In the genomic region with DNA sequence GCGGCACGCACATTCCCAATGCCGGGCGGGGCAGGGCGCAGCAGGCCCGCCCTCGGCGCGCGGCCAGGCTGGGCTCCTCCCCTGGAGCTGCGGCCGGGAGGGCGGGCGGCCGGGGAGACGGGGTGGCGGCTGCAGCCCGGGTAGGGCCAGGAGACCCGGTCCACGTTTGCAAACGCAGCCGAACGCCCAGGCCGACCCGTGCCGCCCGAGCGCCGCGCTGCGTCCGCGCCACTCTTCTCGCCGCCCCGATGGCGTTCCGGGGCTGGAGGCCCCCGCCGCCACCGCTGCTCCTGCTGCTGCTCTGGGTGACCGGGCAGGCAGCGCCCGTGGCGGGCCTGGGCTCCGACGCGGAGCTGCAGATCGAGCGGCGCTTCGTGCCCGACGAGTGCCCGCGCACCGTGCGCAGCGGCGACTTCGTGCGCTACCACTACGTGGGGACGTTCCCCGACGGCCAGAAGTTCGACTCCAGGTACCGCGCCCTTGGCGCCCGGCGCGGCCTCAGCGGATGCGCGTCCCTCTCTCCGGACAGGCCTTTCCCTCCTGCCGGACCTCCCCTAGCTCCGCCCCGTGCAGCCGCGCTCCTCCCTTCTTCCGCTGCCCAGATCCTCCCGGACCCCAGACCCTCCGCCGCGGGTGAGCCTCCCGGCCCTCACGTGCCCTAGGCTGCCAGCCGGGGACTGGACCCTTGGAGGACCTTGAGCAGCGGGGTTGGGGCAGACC, we compare ENCODE assay signal across 8 cellular contexts. TPM values are rescaled to one million over a fixed set of nuclear protein-coding genes. Genes with fewer than 3 reads are reported as not detected.
DNase-seq lines count a peak whose midpoint lies in the region; ATAC-seq, FAIRE-seq and TF ChIP-seq lines count a peak whose summit lies in the region.

A gene with protein sequence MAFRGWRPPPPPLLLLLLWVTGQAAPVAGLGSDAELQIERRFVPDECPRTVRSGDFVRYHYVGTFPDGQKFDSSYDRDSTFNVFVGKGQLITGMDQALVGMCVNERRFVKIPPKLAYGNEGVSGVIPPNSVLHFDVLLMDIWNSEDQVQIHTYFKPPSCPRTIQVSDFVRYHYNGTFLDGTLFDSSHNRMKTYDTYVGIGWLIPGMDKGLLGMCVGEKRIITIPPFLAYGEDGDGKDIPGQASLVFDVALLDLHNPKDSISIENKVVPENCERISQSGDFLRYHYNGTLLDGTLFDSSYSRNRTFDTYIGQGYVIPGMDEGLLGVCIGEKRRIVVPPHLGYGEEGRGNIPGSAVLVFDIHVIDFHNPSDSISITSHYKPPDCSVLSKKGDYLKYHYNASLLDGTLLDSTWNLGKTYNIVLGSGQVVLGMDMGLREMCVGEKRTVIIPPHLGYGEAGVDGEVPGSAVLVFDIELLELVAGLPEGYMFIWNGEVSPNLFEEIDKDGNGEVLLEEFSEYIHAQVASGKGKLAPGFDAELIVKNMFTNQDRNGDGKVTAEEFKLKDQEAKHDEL (plus strand): TSS at position 115 of the 720 bp plus-strand sequence. CDS start 134 bp downstream, at position 249.

- peak within 1 kb of the TSS; percentile 71 for H3K4me3 Mint-ChIP-seq in stimulated activated effector memory CD8-positive, alpha-beta T cell treated with anti-CD3 and anti-CD28 coated beads, Interleukin-12 subunit alpha, Interleukin-12 subunit beta, amount 100 ng/mL, for 72 hours

- peak; percentile 44 for DNase-seq in stimulated activated CD4-positive, alpha-beta T cell treated with anti-CD3 and anti-CD28 coated beads, Interleukin-15, amount 100 ng/mL, for 24 hours
- DNase-seq in stimulated activated CD4-positive, alpha-beta T cell treated with anti-CD3 and anti-CD28 coated beads, Interleukin-4, amount 100 ng/mL, for 24 hours: no peak
- peak; percentile 99 for DNase-seq in H54 (ENCODE audit: insufficient read length, low spot score)
- peak; percentile 38 to 45 for DNase-seq in Kasumi-1 (lab: John Stamatoyannopoulos, UW)
- peak; percentile 92 for DNase-seq in SW480 (ENCODE audit: low spot score)
- DNase-seq in dorsolateral prefrontal cortex: peak; percentile 36 to 84 (median 60)
- peak; percentile 96 for DNase-seq in left kidney (ENCODE audit: low read depth, low spot score)
- peak; percentile 6 to 49 for DNase-seq in stimulated activated effector memory CD8-positive, alpha-beta T cell treated with anti-CD3 and anti-CD28 coated beads, Interleukin-12 subunit alpha, Interleukin-12 subunit beta, amount 100 ng/mL, for 72 hours (ENCODE audit: low spot score in 2 of 2)

- H3K27ac ChIP-seq in dorsolateral prefrontal cortex: peak within 1 kb of the TSS in 57 of 59 donors; percentile 0 to 92 (median 80)

- peak within 1 kb of the TSS; percentile 61 to 97 (median 83) for H3K4me3 ChIP-seq in dorsolateral prefrontal cortex

- intact Hi-C loops in dorsolateral prefrontal cortex (cut with DNase I): loop anchor here in 1 of 2 donors (5.0 kb wide), 1 partner anchor 65 kb away; a partner anchor contains a TSS

- peak; percentile 97 for TF ChIP-seq POLR2A in H54 (IDR thresholded peaks at IDR 0.05; ENCODE audit: low read depth, low read length)

- no peaks in the 10 kb centered on the region for H3K9me3 Mint-ChIP-seq in stimulated activated effector memory CD8-positive, alpha-beta T cell treated with anti-CD3 and anti-CD28 coated beads, Interleukin-12 subunit alpha, Interleukin-12 subunit beta, amount 100 ng/mL, for 72 hours

- no peaks in the 10 kb centered on the region for H3K27me3 ChIP-seq in dorsolateral prefrontal cortex

- peak; percentile 71 for ATAC-seq in stimulated activated effector memory CD8-positive, alpha-beta T cell treated with anti-CD3 and anti-CD28 coated beads, Interleukin-12 subunit alpha, Interleukin-12 subunit beta, amount 100 ng/mL, for 72 hours

- no peaks in the 10 kb centered on the region for H3K36me3 Mint-ChIP-seq in stimulated activated effector memory CD8-positive, alpha-beta T cell treated with anti-CD3 and anti-CD28 coated beads, Interleukin-12 subunit alpha, Interleukin-12 subunit beta, amount 100 ng/mL, for 72 hours

- H3K4me1 Mint-ChIP-seq in stimulated activated effector memory CD8-positive, alpha-beta T cell treated with anti-CD3 and anti-CD28 coated beads, Interleukin-12 subunit alpha, Interleukin-12 subunit beta, amount 100 ng/mL, for 72 hours: peaks cover 7% of the 10 kb centered on the region

- peak in 7 of 56 donors; percentile 5 to 25 (median 21) for TF ChIP-seq CTCF in dorsolateral prefrontal cortex (IDR thresholded peaks at IDR 0.05 in 54 of 56, conservative IDR thresholded peaks at IDR 0.05 in 2 of 56; ENCODE audit: low read depth in 1 of 56, partially characterized antibody in 56 of 56)

- H3K27ac Mint-ChIP-seq in stimulated activated effector memory CD8-positive, alpha-beta T cell treated with anti-CD3 and anti-CD28 coated beads, Interleukin-12 subunit alpha, Interleukin-12 subunit beta, amount 100 ng/mL, for 72 hours: no peak within 1 kb of the TSS

- FAIRE-seq in H54 (lab: Jason Lieb, UNC): no peak

RNA-seq across cellular contexts. Expression of the gene that starts here (rescaled TPM):
- total RNA-seq in dorsolateral prefrontal cortex: 10 to 100 TPM; 35.3 to 82.7 (median 58.0) TPM
